In genomic region chr10:114121031-114121430, GRCh38 we compare ENCODE assay signal across 1 cellular context.
TF ChIP-seq lines count a peak whose summit lies in the region.

No MANE protein-coding gene starts in this region.

TF ChIP-seq in endothelial cell of umbilical vein, 7 proteins besides CTCF, POLR2A, EP300 and RAD21:
- TF ChIP-seq POLR2AphosphoS5 (IDR thresholded peaks at IDR 0.05; ENCODE audit: insufficient read depth, low read depth, low read length) = no peak
- TF ChIP-seq JUN (IDR thresholded peaks at IDR 0.05; ENCODE audit: borderline replicate concordance, insufficient read depth, insufficient read length, low read depth) = no peak
- no peak for TF ChIP-seq EZH2 (IDR thresholded peaks at IDR 0.05; ENCODE audit: borderline replicate concordance, low read depth, low read length, severe bottlenecking)
- TF ChIP-seq MAX (IDR thresholded peaks at IDR 0.05; ENCODE audit: insufficient read depth, insufficient read length) = no peak
- TF ChIP-seq MYC (IDR thresholded peaks at IDR 0.05; ENCODE audit: low read depth, low read length) = no peak
- TF ChIP-seq GATA2 (IDR thresholded peaks at IDR 0.05; ENCODE audit: insufficient read depth, insufficient read length, low read depth, low read length) = no peak
- TF ChIP-seq FOS (IDR thresholded peaks at IDR 0.05; ENCODE audit: borderline replicate concordance, insufficient read depth, low read length) = no peak
